Comparison of ENCODE assay signal across 20 cellular contexts in genomic region chr11:83127309-83127636, GRCh38.
"Had no signal": no experiment of that assay in that cellular context is flagged by ENCODE, and none has a peak within 500 bp of the region (broad histone marks: within the 10 kb centered on the region; RNA-seq: fewer than 3 reads in every experiment).

No MANE protein-coding gene starts in this region.

- H3K4me3 ChIP-seq: colonic mucosa, gastrocnemius medialis, left lung, sigmoid colon, stomach, thoracic aorta, upper lobe of right lung had no signal

- H3K9me3 ChIP-seq: colonic mucosa, gastrocnemius medialis, left lung, sigmoid colon, stomach, thoracic aorta, upper lobe of right lung had no signal

- H3K36me3 ChIP-seq: brain microvascular endothelial cell, colonic mucosa, gastrocnemius medialis, left lung, sigmoid colon, stomach, thoracic aorta, upper lobe of right lung had no signal

- H3K4me1 ChIP-seq: colonic mucosa, gastrocnemius medialis, left lung, parathyroid adenoma, sigmoid colon, stomach, upper lobe of right lung had no signal

- DNase-seq: activated B cell treated with CpG ODN at 0.5 μM for 24 hours; activated CD4-positive, alpha-beta memory T cell treated with anti-CD3 and anti-CD28 coated beads for 36 hours; activated CD4-positive, alpha-beta T cell treated with anti-CD3 and anti-CD28 coated beads for 4 hours; activated naive CD4-positive, alpha-beta T cell treated with Interleukin-2 at 50 U/mL for 16 hours; activated naive CD8-positive, alpha-beta T cell treated with anti-CD3 and anti-CD28 coated beads, Interleukin-2, amount 50 U/mL, for 24 hours; activated T-cell treated with anti-CD3 and anti-CD28 coated beads, Interleukin-2, amount 50 U/mL, for 1 hour; aorta; brain microvascular endothelial cell; colonic mucosa; gastrocnemius medialis; head of caudate nucleus; left lung; sigmoid colon; stimulated activated CD4-positive, alpha-beta T cell treated with anti-CD3 and anti-CD28 coated beads, Interleukin-4, amount 100 ng/mL, for 24 hours; stomach; T-helper 9 cell; upper lobe of right lung had no signal

- H3K27me3 ChIP-seq: brain microvascular endothelial cell, colonic mucosa, gastrocnemius medialis, left lung, sigmoid colon, stomach, upper lobe of right lung had no signal

- ATAC-seq: activated naive CD8-positive, alpha-beta T cell treated with anti-CD3 and anti-CD28 coated beads, Interleukin-2, amount 50 U/mL, for 24 hours; activated T-helper 17 cell treated with anti-CD3 and anti-CD28 coated beads, Interleukin-2, amount 50 U/mL, for 72 hours; left lung; upper lobe of right lung had no signal

- H3K27ac ChIP-seq: brain microvascular endothelial cell, colonic mucosa, gastrocnemius medialis, left lung, parathyroid adenoma, sigmoid colon, stomach, thoracic aorta, upper lobe of right lung had no signal
